1 cellular context compared by ENCODE assay signal in genomic region chr5:102865510-102866314, GRCh38.
TF ChIP-seq lines count a peak whose summit lies in the region.

No MANE protein-coding gene starts in this region.

TF ChIP-seq in HEK293, 187 proteins besides CTCF, POLR2A, EP300 and RAD21 (continued from another document):
- TF ChIP-seq, protein P1, sequence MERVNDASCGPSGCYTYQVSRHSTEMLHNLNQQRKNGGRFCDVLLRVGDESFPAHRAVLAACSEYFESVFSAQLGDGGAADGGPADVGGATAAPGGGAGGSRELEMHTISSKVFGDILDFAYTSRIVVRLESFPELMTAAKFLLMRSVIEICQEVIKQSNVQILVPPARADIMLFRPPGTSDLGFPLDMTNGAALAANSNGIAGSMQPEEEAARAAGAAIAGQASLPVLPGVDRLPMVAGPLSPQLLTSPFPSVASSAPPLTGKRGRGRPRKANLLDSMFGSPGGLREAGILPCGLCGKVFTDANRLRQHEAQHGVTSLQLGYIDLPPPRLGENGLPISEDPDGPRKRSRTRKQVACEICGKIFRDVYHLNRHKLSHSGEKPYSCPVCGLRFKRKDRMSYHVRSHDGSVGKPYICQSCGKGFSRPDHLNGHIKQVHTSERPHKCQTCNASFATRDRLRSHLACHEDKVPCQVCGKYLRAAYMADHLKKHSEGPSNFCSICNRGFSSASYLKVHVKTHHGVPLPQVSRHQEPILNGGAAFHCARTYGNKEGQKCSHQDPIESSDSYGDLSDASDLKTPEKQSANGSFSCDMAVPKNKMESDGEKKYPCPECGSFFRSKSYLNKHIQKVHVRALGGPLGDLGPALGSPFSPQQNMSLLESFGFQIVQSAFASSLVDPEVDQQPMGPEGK (tag by site-specific recombination; IDR thresholded peaks at IDR 0.05), result peak; percentile 68
- TF ChIP-seq ZNF768 (tag by site-specific recombination; IDR thresholded peaks at IDR 0.05), result no peak
- peak; percentile 97 for TF ChIP-seq ZNF335 (tag by site-specific recombination; conservative IDR thresholded peaks at IDR 0.05)
- TF ChIP-seq ZNF623 (tag by site-specific recombination; IDR thresholded peaks at IDR 0.05), result no peak
- no peak for TF ChIP-seq KLF17 (tag by site-specific recombination; IDR thresholded peaks at IDR 0.05)
- TF ChIP-seq, protein P2, sequence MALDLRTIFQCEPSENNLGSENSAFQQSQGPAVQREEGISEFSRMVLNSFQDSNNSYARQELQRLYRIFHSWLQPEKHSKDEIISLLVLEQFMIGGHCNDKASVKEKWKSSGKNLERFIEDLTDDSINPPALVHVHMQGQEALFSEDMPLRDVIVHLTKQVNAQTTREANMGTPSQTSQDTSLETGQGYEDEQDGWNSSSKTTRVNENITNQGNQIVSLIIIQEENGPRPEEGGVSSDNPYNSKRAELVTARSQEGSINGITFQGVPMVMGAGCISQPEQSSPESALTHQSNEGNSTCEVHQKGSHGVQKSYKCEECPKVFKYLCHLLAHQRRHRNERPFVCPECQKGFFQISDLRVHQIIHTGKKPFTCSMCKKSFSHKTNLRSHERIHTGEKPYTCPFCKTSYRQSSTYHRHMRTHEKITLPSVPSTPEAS (tag by site-specific recombination; IDR thresholded peaks at IDR 0.05), result no peak
- peak; percentile 46 for TF ChIP-seq SP2 (tag by site-specific recombination; IDR thresholded peaks at IDR 0.05)
- TF ChIP-seq ZBTB6 (tag by site-specific recombination; IDR thresholded peaks at IDR 0.05), result no peak
- no peak for TF ChIP-seq ZNF747 (tag by site-specific recombination; IDR thresholded peaks at IDR 0.05)
